1 cellular context compared by ENCODE assay signal in genomic region chr2:109612991-109613921, GRCh38.
TF ChIP-seq lines count a peak whose summit lies in the region.

No MANE protein-coding gene starts in this region.

TF ChIP-seq in HepG2, 621 proteins besides CTCF, POLR2A, EP300 and RAD21 (continued from another document and continues in another):
- TF ChIP-seq ZNF407 (CRISPR knock-in tag; IDR thresholded peaks at IDR 0.05; ENCODE audit: not compliant biosample characterization) (no peak), ZFP82 (CRISPR knock-in tag; IDR thresholded peaks at IDR 0.05; ENCODE audit: borderline replicate concordance) (peak; percentile 14; the same call in 1 of the 2 replicates), MTA3 (CRISPR knock-in tag; IDR thresholded peaks at IDR 0.05) (no peak), ZNF318 (CRISPR knock-in tag; IDR thresholded peaks at IDR 0.05) (no peak), ZNF468 (CRISPR knock-in tag; IDR thresholded peaks at IDR 0.05) (no peak), BRD4 (CRISPR knock-in tag; IDR thresholded peaks at IDR 0.05) (0 out of 2 replicates have a peak, but pooled peaks have one; percentile 31), ZNF558 (CRISPR knock-in tag; IDR thresholded peaks at IDR 0.05; ENCODE audit: borderline replicate concordance) (no peak; the same call in 1 of the 2 replicates), ATF1 (CRISPR knock-in tag; IDR thresholded peaks at IDR 0.05) (no peak), BRCA1 (CRISPR knock-in tag; IDR thresholded peaks at IDR 0.05) (no peak), FOXP4 (CRISPR knock-in tag; IDR thresholded peaks at IDR 0.05) (no peak), ZNF580 (CRISPR knock-in tag; IDR thresholded peaks at IDR 0.05; ENCODE audit: borderline replicate concordance, low read depth) (no peak), NKX3-1 (CRISPR knock-in tag; IDR thresholded peaks at IDR 0.05) (no peak; the same call in 1 of the 2 replicates), HNF1A (IDR thresholded peaks at IDR 0.05; ENCODE audit: low read depth) (no peak), HNF1A (CRISPR knock-in tag; IDR thresholded peaks at IDR 0.05; ENCODE audit: borderline replicate concordance) (no peak), ZNF431 (CRISPR knock-in tag; IDR thresholded peaks at IDR 0.05; ENCODE audit: borderline replicate concordance, low read depth) (no peak; the same call in none of the 2 replicates), KLF11 (CRISPR knock-in tag; IDR thresholded peaks at IDR 0.05) (no peak), IKZF5 (CRISPR knock-in tag; IDR thresholded peaks at IDR 0.05) (no peak), ZNF18 (CRISPR knock-in tag; IDR thresholded peaks at IDR 0.05; ENCODE audit: insufficient replicate concordance) (no peak), STAT5B (CRISPR knock-in tag; IDR thresholded peaks at IDR 0.05) (no peak), MBD4 (IDR thresholded peaks at IDR 0.05; ENCODE audit: borderline replicate concordance, low read length) (no peak), ZNF737 (CRISPR knock-in tag; IDR thresholded peaks at IDR 0.05; ENCODE audit: borderline replicate concordance) (peak; percentile 60; the same call in 1 of the 2 replicates), ZNF446 (CRISPR knock-in tag; IDR thresholded peaks at IDR 0.05) (no peak), KLF16 (CRISPR knock-in tag; IDR thresholded peaks at IDR 0.05) (no peak), ZNF414 (CRISPR knock-in tag; IDR thresholded peaks at IDR 0.05) (no peak), ZFYVE20 (CRISPR knock-in tag; IDR thresholded peaks at IDR 0.05; ENCODE audit: borderline replicate concordance, low read depth) (no peak), ZNF234 (CRISPR knock-in tag; conservative IDR thresholded peaks at IDR 0.05) (peak; percentile 77; the same call in 1 of the 2 replicates)
